In the genomic region with DNA sequence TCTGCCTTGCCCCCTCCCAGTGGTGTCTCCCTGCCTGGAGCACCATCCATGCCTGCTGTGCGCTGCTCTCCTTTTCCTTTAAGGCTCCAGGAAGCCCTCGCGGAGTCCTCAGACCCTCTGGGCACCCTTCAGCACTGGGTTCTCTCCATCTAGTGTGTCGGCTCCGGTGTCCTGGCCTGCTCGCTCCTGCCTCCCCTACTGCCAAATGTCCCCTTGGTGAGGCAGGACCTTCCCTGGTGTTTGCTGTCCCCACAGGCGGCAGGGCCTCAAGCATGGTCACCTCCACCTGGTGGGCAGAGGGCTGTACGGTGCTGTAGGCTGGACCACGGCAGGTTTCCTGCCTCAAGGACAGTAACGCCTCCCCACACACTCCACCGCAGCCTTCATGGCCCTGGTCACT, we compare ENCODE assay signal across 19 cellular contexts.
DNase-seq lines count a peak whose midpoint lies in the region; ATAC-seq and TF ChIP-seq lines count a peak whose summit lies in the region.
"Had no signal": no experiment of that assay in that cellular context is flagged by ENCODE, and none has a peak within 500 bp of the region (broad histone marks: within the 10 kb centered on the region; RNA-seq: fewer than 3 reads in every experiment).

No MANE protein-coding gene starts in this region.

- H3K9me3 ChIP-seq in Peyer's patch, result no peaks in the 10 kb centered on the region
- H3K9me3 ChIP-seq: adrenal gland, testis had no signal

- POLR2A ChIA-PET in naive thymus-derived CD8-positive, alpha-beta T cell (lab: Charles Lee), result interaction anchor here (0.8 to 4.2 kb wide), 6 partner anchors 22 to 177 kb away, joined by 3 to 26 read pairs (median 18); no protein-coding TSS in a partner anchor

- no peaks in the 10 kb centered on the region for H3K27me3 ChIP-seq in Peyer's patch
- H3K27me3 ChIP-seq: adrenal gland, cardiac muscle cell, dorsolateral prefrontal cortex, foreskin keratinocyte, testis had no signal

- ATAC-seq in naive thymus-derived CD8-positive, alpha-beta T cell, result no peak
- no peak for ATAC-seq in stimulated activated naive B cell treated with anti-CD40 and anti-IgM and Interleukin-4, amounts not matched to agents 10 μg/mL and 1 μg/mL and 100 μg/mL, for 72 hours (replicated peaks)
- ATAC-seq in HG03469 (IDR thresholded peaks at IDR 0.05; ENCODE audit: unreplicated experiment), result no peak

- no peak for TF ChIP-seq POLR2A in Peyer's patch (IDR thresholded peaks at IDR 0.05)

- TF ChIP-seq CTCF in Peyer's patch (IDR thresholded peaks at IDR 0.05), result no peak

- no peaks in the 10 kb centered on the region for H3K27me3 Mint-ChIP-seq in naive thymus-derived CD8-positive, alpha-beta T cell
- H3K27me3 Mint-ChIP-seq in stimulated activated naive B cell treated with anti-CD40 and anti-IgM and Interleukin-4, amounts not matched to agents 10 μg/mL and 1 μg/mL and 100 μg/mL, for 72 hours, result no peaks in the 10 kb centered on the region
- H3K27me3 Mint-ChIP-seq: activated T-cell treated with anti-CD3 and anti-CD28 coated beads, Interleukin-2, amount 50 U/mL, for 24 hours; CD4-positive, alpha-beta T cell had no signal

- no peak overlapping the region for H3K4me3 ChIP-seq in Peyer's patch
- H3K4me3 ChIP-seq: adrenal gland, cardiac muscle cell, dorsolateral prefrontal cortex, testis had no signal

- peaks cover 0 to 87% (median 0%) of the 10 kb centered on the region in 3 donors for H3K36me3 ChIP-seq in Peyer's patch

- peaks cover 0 to 84% (median 21%) of the 10 kb centered on the region in 3 donors for H3K36me3 Mint-ChIP-seq in naive thymus-derived CD8-positive, alpha-beta T cell
- H3K36me3 Mint-ChIP-seq in stimulated activated naive B cell treated with anti-CD40 and anti-IgM and Interleukin-4, amounts not matched to agents 10 μg/mL and 1 μg/mL and 100 μg/mL, for 72 hours, result peaks cover 63 to 78% of the 10 kb centered on the region in 2 donors

- no peaks in the 10 kb centered on the region for H3K9me3 Mint-ChIP-seq in naive thymus-derived CD8-positive, alpha-beta T cell
- H3K9me3 Mint-ChIP-seq in stimulated activated naive B cell treated with anti-CD40 and anti-IgM and Interleukin-4, amounts not matched to agents 10 μg/mL and 1 μg/mL and 100 μg/mL, for 72 hours, result no peaks in the 10 kb centered on the region
- H3K9me3 Mint-ChIP-seq: activated T-cell treated with anti-CD3 and anti-CD28 coated beads, Interleukin-2, amount 50 U/mL, for 24 hours; CD4-positive, alpha-beta T cell had no signal

- peak; percentile 49 for DNase-seq in activated effector memory CD4-positive, alpha-beta T cell treated with anti-CD3 and anti-CD28 coated beads, Interleukin-2, amount 50 U/mL, for 16 hours
- DNase-seq in activated effector memory CD4-positive, alpha-beta T cell treated with Interleukin-2 at 50 U/mL for 16 hours, result no peak
- DNase-seq in Peyer's patch, result peak in 2 of 3 donors; percentile 40 to 42
- DNase-seq in naive thymus-derived CD8-positive, alpha-beta T cell, result peak in 1 of 10 donors; percentile 30
- DNase-seq in stimulated activated naive B cell treated with anti-CD40 and anti-IgM and Interleukin-4, amounts not matched to agents 10 μg/mL and 1 μg/mL and 100 μg/mL, for 72 hours, result no peak
- no peak for DNase-seq in AG20443 (ENCODE audit: low spot score)
- DNase-seq in DMS 273 (lab: John Stamatoyannopoulos, UW; ENCODE audit: unreplicated experiment), result no peak
- DNase-seq: activated T-cell treated with anti-CD3 and anti-CD28 coated beads, Interleukin-2, amount 50 U/mL, for 24 hours; adrenal gland; foreskin keratinocyte; NCI-H1417; NCI-H774; stimulated activated CD4-positive, alpha-beta T cell treated with anti-CD3 and anti-CD28 coated beads, Interleukin-2, amount 100 ng/mL, for 48 hours; testis had no signal

- no peaks in the 10 kb centered on the region for H3K4me1 ChIP-seq in Peyer's patch
- H3K4me1 ChIP-seq: foreskin keratinocyte had no signal

- no peak overlapping the region for H3K27ac ChIP-seq in Peyer's patch
- H3K27ac ChIP-seq: cardiac muscle cell, epithelial cell of prostate, foreskin keratinocyte, testis had no signal

- H3K27ac Mint-ChIP-seq in naive thymus-derived CD8-positive, alpha-beta T cell, result peak overlapping the region in 6 of 10 donors; percentile 29 to 95 (median 81)
- H3K27ac Mint-ChIP-seq in stimulated activated naive B cell treated with anti-CD40 and anti-IgM and Interleukin-4, amounts not matched to agents 10 μg/mL and 1 μg/mL and 100 μg/mL, for 72 hours, result peak overlapping the region; percentile 84

- peaks cover 23 to 52% (median 35%) of the 10 kb centered on the region in 4 donors for H3K4me1 Mint-ChIP-seq in naive thymus-derived CD8-positive, alpha-beta T cell
- H3K4me1 Mint-ChIP-seq in stimulated activated naive B cell treated with anti-CD40 and anti-IgM and Interleukin-4, amounts not matched to agents 10 μg/mL and 1 μg/mL and 100 μg/mL, for 72 hours, result peaks cover 25 to 48% of the 10 kb centered on the region in 2 donors

- peak overlapping the region in 1 of 10 donors; percentile 4 for H3K4me3 Mint-ChIP-seq in naive thymus-derived CD8-positive, alpha-beta T cell
- no peak overlapping the region for H3K4me3 Mint-ChIP-seq in stimulated activated naive B cell treated with anti-CD40 and anti-IgM and Interleukin-4, amounts not matched to agents 10 μg/mL and 1 μg/mL and 100 μg/mL, for 72 hours
- H3K4me3 Mint-ChIP-seq: activated T-cell treated with anti-CD3 and anti-CD28 coated beads, Interleukin-2, amount 50 U/mL, for 24 hours; CD4-positive, alpha-beta T cell had no signal

Comparison
In these comparisons a context has a peak if more than half of its experiments do, and no peak if none do; other contexts are left out.
1. DNase-seq: peak in activated effector memory CD4-positive, alpha-beta T cell treated with anti-CD3 and anti-CD28 coated beads, Interleukin-2, amount 50 U/mL, for 16 hours (single experiment) and Peyer's patch (2 of 3); none in activated effector memory CD4-positive, alpha-beta T cell treated with Interleukin-2 at 50 U/mL for 16 hours (single experiment), stimulated activated naive B cell treated with anti-CD40 and anti-IgM and Interleukin-4, amounts not matched to agents 10 μg/mL and 1 μg/mL and 100 μg/mL, for 72 hours (single experiment), AG20443 (single experiment) and DMS 273 (single experiment).